In genomic region chr19:57363734-57364181, GRCh38 we compare ENCODE assay signal across 8 cellular contexts. TPM values are rescaled to one million over a fixed set of nuclear protein-coding genes. Genes with fewer than 3 reads are reported as not detected.
A peak's percentile ranks its signal among the peaks of the same experiment; 100 is the strongest.
DNase-seq lines count a peak whose midpoint lies in the region; ATAC-seq and TF ChIP-seq lines count a peak whose summit lies in the region.

No MANE protein-coding gene starts in this region.

- ATAC-seq in GM21423 (IDR thresholded peaks at IDR 0.05; ENCODE audit: unreplicated experiment) (peak; percentile 2), Panc1 (no peak), HG02610 (IDR thresholded peaks at IDR 0.05; ENCODE audit: unreplicated experiment) (no peak)
- ATAC-seq in effector memory CD8-positive, alpha-beta T cell (replicated peaks) = peak; percentile 7

- peaks cover 18% of the 10 kb centered on the region for H3K36me3 Mint-ChIP-seq in effector memory CD8-positive, alpha-beta T cell (ENCODE audit: insufficient read depth)

- peak overlapping the region; percentile 67 to 68 for H3K9ac ChIP-seq in mucosa of rectum (ENCODE audit: low read depth in 1 of 2, low read length in 2 of 2)

- in situ Hi-C loops in Panc1 (cut with HindIII; ENCODE audit: low pct_unique_long_range_greater_than_20kb, low sequenced_read_pairs) = no loop called here

- H3K27me3 Mint-ChIP-seq in effector memory CD8-positive, alpha-beta T cell = no peaks in the 10 kb centered on the region

- H3K27ac ChIP-seq in Panc1 (ENCODE audit: low read length) = peak overlapping the region; percentile 97
- H3K27ac ChIP-seq in mucosa of rectum (ENCODE audit: low read depth in 2 of 2, low read length in 2 of 2) = peak overlapping the region; percentile 90

- no peaks in the 10 kb centered on the region for H3K36me3 ChIP-seq in Panc1 (ENCODE audit: control insufficient read depth, insufficient read depth, low read length)
- H3K36me3 ChIP-seq in mucosa of rectum (ENCODE audit: control insufficient read depth in 2 of 2, insufficient read depth in 2 of 2, low read length in 2 of 2) = peaks cover 0 to 3% of the 10 kb centered on the region in 2 donors

- CTCF ChIA-PET in AG04449 (lab: Yijun Ruan, JAX) (no interaction called here), Panc1 (lab: Charles Lee) (no interaction called here)

- H3K9me3 ChIP-seq in Panc1 (ENCODE audit: control insufficient read depth, insufficient read depth, low read depth, low read length) (no peaks in the 10 kb centered on the region), mucosa of rectum (ENCODE audit: control insufficient read depth in 2 of 2, low read length in 2 of 2) (peaks cover 5 to 6% of the 10 kb centered on the region in 2 donors)

- no TSS peak for BruUV-seq in Panc1 (replicated peaks; lab: Mats Ljungman, UMichigan)

- DNase-seq in AG04449 (ENCODE audit: low read depth, low spot score) (no peak), Panc1 (ENCODE audit: low read depth, low spot score) (no peak), NCI-H2081 (lab: John Stamatoyannopoulos, UW) (no peak), SIG-M5 (lab: John Stamatoyannopoulos, UW) (no peak)
- no peak for DNase-seq in effector memory CD8-positive, alpha-beta T cell

- H3K4me3 ChIP-seq in AG04449 (ENCODE audit: low read depth, low read length) (peak overlapping the region; percentile 91), Panc1 (ENCODE audit: low read depth in 2 of 2, low read length in 2 of 2) (peak overlapping the region; percentile 80 to 81), mucosa of rectum (ENCODE audit: low read length in 2 of 2) (peak overlapping the region; percentile 87 to 90)

- intact Hi-C loops in Panc1 (cut with micrococcal nuclease; ENCODE audit: unreplicated experiment) = no loop called here

- TF ChIP-seq CTCF in AG04449 (IDR thresholded peaks at IDR 0.05; ENCODE audit: insufficient read depth, low read length, missing control alignments) (no peak), Panc1 (IDR thresholded peaks at IDR 0.05) (no peak)

- peak overlapping the region; percentile 97 to 99 for H3K27ac Mint-ChIP-seq in effector memory CD8-positive, alpha-beta T cell

- peaks cover 5% of the 10 kb centered on the region for H3K4me1 ChIP-seq in Panc1 (ENCODE audit: control insufficient read depth, insufficient read depth, low read length)
- H3K4me1 ChIP-seq in mucosa of rectum (ENCODE audit: control insufficient read depth in 2 of 2, insufficient read depth in 2 of 2, low read length in 2 of 2) = peaks cover 5% of the 10 kb centered on the region in 2 donors

- H3K27me3 ChIP-seq in Panc1 (ENCODE audit: control insufficient read depth, insufficient read depth, low read length) = no peaks in the 10 kb centered on the region
- no peaks in the 10 kb centered on the region for H3K27me3 ChIP-seq in mucosa of rectum (ENCODE audit: control insufficient read depth in 2 of 2, insufficient read depth in 2 of 2, low read length in 2 of 2)

- POLR2A ChIA-PET in AG04449 (lab: Yijun Ruan, JAX) = no interaction called here
- POLR2A ChIA-PET in Panc1 (lab: Charles Lee) = interaction anchor here (0.7 kb wide), 1 partner anchor 26 kb away, joined by 3 read pairs; the partner anchor contains the start of gene ZNF548

- H3K4me1 Mint-ChIP-seq in effector memory CD8-positive, alpha-beta T cell (ENCODE audit: low read depth in 2 of 2) = peaks cover 15 to 16% of the 10 kb centered on the region in 2 donors

- H3K4me3 Mint-ChIP-seq in effector memory CD8-positive, alpha-beta T cell = peak overlapping the region; percentile 76 to 86

- H3K9me3 Mint-ChIP-seq in effector memory CD8-positive, alpha-beta T cell = peaks cover 3 to 15% of the 10 kb centered on the region in 2 donors

RNA-seq across cellular contexts. Expression of gene TRAPPC2B, which starts 0.4 kb away (rescaled TPM):
- total RNA-seq in Panc1 (2021; ENCODE audit: unreplicated experiment) = 15.1 TPM
- 23.4 TPM for polyA plus RNA-seq in Panc1 (2012; ENCODE audit: insufficient read length)

RNA-seq across cellular contexts. Expression of gene ZNF547, which starts 0.4 kb away (rescaled TPM):
- 4.1 TPM for total RNA-seq in Panc1 (2021; ENCODE audit: unreplicated experiment)
- polyA plus RNA-seq in Panc1 (2012; ENCODE audit: insufficient read length) = 3.8 TPM

RNA-seq across cellular contexts. Expression of gene ZNF304, which starts 12.7 kb away (rescaled TPM):
- 10.8 TPM for total RNA-seq in Panc1 (2021; ENCODE audit: unreplicated experiment)
- 6.0 TPM for polyA plus RNA-seq in Panc1 (2012; ENCODE audit: insufficient read length)

RNA-seq across cellular contexts. Expression of gene ZNF548, which starts 25.9 kb away (rescaled TPM):
- total RNA-seq in Panc1 (2021; ENCODE audit: unreplicated experiment) = 14.7 TPM
- polyA plus RNA-seq in Panc1 (2012; ENCODE audit: insufficient read length) = 5.9 TPM

RNA-seq across cellular contexts. Expression of gene ZNF543, which starts 43.5 kb away (rescaled TPM):
- total RNA-seq in Panc1 (2021; ENCODE audit: unreplicated experiment) = 10.8 TPM
- polyA plus RNA-seq in Panc1 (2012; ENCODE audit: insufficient read length) = 1.5 TPM

Comparison
In these comparisons a context has a peak if more than half of its experiments do, and no peak if none do; other contexts are left out.
1. ATAC-seq: peak in GM21423 (single experiment) and effector memory CD8-positive, alpha-beta T cell (single experiment); none in Panc1 (single experiment) and HG02610 (single experiment).
2. Peak in every context shown above with its lines, with median percentiles within 50 percentile points of each other: H3K4me3 ChIP-seq.